Comparison of ENCODE assay signal across 8 cellular contexts in the genomic region with DNA sequence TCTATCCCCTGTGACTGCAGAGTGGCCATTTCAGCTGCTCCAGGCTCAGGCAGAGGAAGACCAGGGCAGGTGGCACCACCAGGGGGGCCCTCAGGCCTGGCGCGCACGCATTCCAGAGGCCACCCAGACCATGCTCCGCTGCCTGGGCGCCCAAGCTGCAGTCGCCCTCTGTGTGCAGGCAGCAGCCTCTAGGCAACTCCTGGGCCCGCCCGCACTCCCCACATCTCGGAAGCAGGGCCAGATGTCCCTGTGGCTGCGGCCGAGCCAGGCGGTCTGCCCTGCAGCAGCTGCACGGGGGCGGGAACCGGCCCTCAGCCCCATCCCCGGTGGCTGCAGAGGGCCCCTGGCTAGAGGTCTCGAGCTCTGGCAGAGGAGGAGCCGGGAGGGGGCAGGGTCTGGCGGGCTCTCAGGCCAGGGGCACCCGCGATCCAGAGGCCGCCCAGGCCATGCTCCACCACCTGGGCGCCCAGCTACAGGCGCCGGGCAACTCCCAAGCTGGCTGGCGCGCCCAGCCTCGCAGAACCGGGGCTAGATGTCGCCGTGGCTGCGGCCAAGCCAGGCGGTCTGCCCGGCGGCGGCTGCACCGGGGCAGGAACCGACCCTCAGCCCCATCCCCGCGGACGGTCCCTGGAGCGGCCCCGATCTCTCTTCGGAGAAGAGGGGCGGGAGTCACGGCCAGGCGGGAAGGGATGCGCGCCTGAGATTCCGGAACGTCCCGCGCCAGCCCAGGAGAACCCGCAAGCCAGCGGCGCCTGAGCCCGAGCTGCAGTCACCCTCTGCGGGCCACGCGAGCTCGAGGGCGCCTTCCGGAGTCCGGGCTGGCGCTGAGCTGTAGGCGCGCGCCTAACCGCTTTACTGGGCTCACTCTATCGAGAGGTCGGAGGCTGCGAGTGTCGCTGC. TPM values are rescaled to one million over a fixed set of nuclear protein-coding genes. Genes with fewer than 3 reads are reported as not detected.
DNase-seq lines count a peak whose midpoint lies in the region; ATAC-seq and TF ChIP-seq lines count a peak whose summit lies in the region.
"Not testable (repeated sequence)": the region's sequence is repeated elsewhere in the genome, so short reads cannot be mapped to it uniquely, and the experiment has no call there.

Gene ANKRD18B, plus strand, starts transcription at position 855 of the 900 bp plus-strand sequence. CDS start 239 bp downstream, outside the sequence.

- H3K4me3 ChIP-seq in AG04450 (ENCODE audit: low read depth, low read length) = peak within 1 kb of the TSS; percentile 79
- peak within 1 kb of the TSS; percentile 30 for H3K4me3 ChIP-seq in lower lobe of right lung

- H3K27ac ChIP-seq in AG04450 (ENCODE audit: low read depth, low read length); lower lobe of right lung: not testable (repeated sequence)

- intact Hi-C loops in lower lobe of right lung (cut with DNase I) = not testable (repeated sequence)

- POLR2A ChIA-PET in AG04450 (lab: Yijun Ruan, JAX) = interaction anchor here (0.6 to 2.0 kb wide), 4 partner anchors 17 to 50 kb away, joined by 3 to 9 read pairs (median 4); partner anchors contain the start of gene NOL6

- ATAC-seq in lower lobe of right lung = peak; percentile 87 to 91

- H3K36me3 ChIP-seq in lower lobe of right lung = not testable (repeated sequence)

- peak; percentile 41 for TF ChIP-seq CTCF in AG04450 (IDR thresholded peaks at IDR 0.05; ENCODE audit: low read depth, low read length)
- peak; percentile 14 for TF ChIP-seq CTCF in GM13977 (IDR thresholded peaks at IDR 0.05; ENCODE audit: extremely low read depth, insufficient read depth, missing control alignments)
- not testable (repeated sequence) for TF ChIP-seq CTCF in lower lobe of right lung (IDR thresholded peaks at IDR 0.05)

- H3K4me1 ChIP-seq in lower lobe of right lung = peaks cover 14% of the 10 kb centered on the region

- not testable (repeated sequence) for DNase-seq in AG04450 (ENCODE audit: low read depth, low spot score)
- peak; percentile 40 for DNase-seq in GM13977 (ENCODE audit: low spot score)
- peak; percentile 48 for DNase-seq in NCI-H2029 (lab: John Stamatoyannopoulos, UW)
- peak; percentile 66 for DNase-seq in SKM-1 treated with dmso at 0.1 percent for 144 hours (lab: John Stamatoyannopoulos, UW; ENCODE audit: unreplicated experiment)
- peak; percentile 27 for DNase-seq in activated effector memory CD4-positive, alpha-beta T cell treated with Interleukin-2 at 50 U/mL for 16 hours
- peak; percentile 90 to 92 for DNase-seq in erythroblast (lab: John Stamatoyannopoulos, UW)
- DNase-seq in lower lobe of right lung = peak; percentile 52
- DNase-seq in stimulated activated CD4-positive, alpha-beta T cell treated with anti-CD3 and anti-CD28 coated beads, Interleukin-15, amount 100 ng/mL, for 24 hours = peak; percentile 71

- not testable (repeated sequence) for H3K27me3 ChIP-seq in AG04450 (ENCODE audit: control insufficient read depth, insufficient read depth, low read length)
- H3K27me3 ChIP-seq in lower lobe of right lung (ENCODE audit: low read depth) = peaks cover 58% of the 10 kb centered on the region

- in situ Hi-C loops in GM13977 (cut with MboI; ENCODE audit: low pct_unique_long_range_greater_than_20kb, low sequenced_read_pairs, unreplicated experiment) = not testable (repeated sequence)

- CTCF ChIA-PET in AG04450 (lab: Charles Lee) = interaction anchor here (0.6 to 1.2 kb wide), 4 partner anchors 96 to 201 kb away, joined by 3 to 6 read pairs (median 5); no protein-coding TSS in a partner anchor

- TF ChIP-seq POLR2A in erythroblast (IDR thresholded peaks at IDR 0.05; ENCODE audit: low read length) = peak; percentile 76

- H3K9me3 ChIP-seq in AG04450 (ENCODE audit: control insufficient read depth, insufficient read depth, low read length); lower lobe of right lung: not testable (repeated sequence)

RNA-seq across cellular contexts. Expression of gene ANKRD18B, which starts in this region (rescaled TPM):
- 5.9 and 8.6 TPM in 2 replicates for polyA plus RNA-seq in AG04450 (2011; rRNA removed)
- polyA minus RNA-seq in AG04450 (2011; rRNA and poly(A)+ RNA removed) = 5.5 and 6.1 TPM in 2 replicates
- 0.65 TPM for total RNA-seq in lower lobe of right lung

Comparison
In these comparisons a context has a peak if more than half of its experiments do, and no peak if none do; other contexts are left out.
1. Peak in DNase-seq, ATAC-seq and H3K4me3 ChIP-seq in lower lobe of right lung; RNA of the gene not detected or under 1 TPM.